ENCODE assay signal across 21 cellular contexts in the genomic region with DNA sequence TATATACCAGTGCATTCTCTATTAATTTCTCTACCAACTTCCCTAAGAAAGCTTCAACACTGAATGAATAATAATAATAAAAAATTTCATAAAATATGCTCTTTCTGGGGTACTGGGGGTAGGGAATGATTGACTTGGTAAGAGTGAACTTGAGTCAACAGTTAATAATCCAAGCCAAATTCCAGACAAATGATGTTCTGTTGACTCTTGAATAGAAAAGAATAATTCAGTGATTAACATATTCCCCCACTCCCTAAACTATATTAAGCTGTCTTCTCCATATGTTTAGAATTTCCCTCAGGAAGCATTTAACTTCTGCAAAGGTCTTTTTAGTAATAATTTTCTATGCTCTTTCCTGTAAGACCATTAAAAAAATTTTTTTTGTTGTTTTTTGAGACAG. TPM values are rescaled to one million over a fixed set of nuclear protein-coding genes. Genes with fewer than 3 reads are reported as not detected.
DNase-seq lines count a peak whose midpoint lies in the region; ATAC-seq and TF ChIP-seq lines count a peak whose summit lies in the region.
"Had no signal": no experiment of that assay in that cellular context is flagged by ENCODE, and none has a peak within 500 bp of the region (broad histone marks: within the 10 kb centered on the region; RNA-seq: fewer than 3 reads in every experiment).

No MANE protein-coding gene starts in this region.

- no peaks in the 10 kb centered on the region for H3K9me3 ChIP-seq in RWPE2 (ENCODE audit: severe bottlenecking)
- no peaks in the 10 kb centered on the region for H3K9me3 ChIP-seq in skeletal muscle satellite cell (replicated peaks; ENCODE audit: low read length)
- no peaks in the 10 kb centered on the region for H3K9me3 ChIP-seq in left lung
- H3K9me3 ChIP-seq: breast epithelium, gastroesophageal sphincter, right atrium auricular region had no signal

- no peaks in the 10 kb centered on the region for H3K27me3 ChIP-seq in RWPE2 (ENCODE audit: insufficient read depth, poor library complexity, severe bottlenecking)
- H3K27me3 ChIP-seq in skeletal muscle satellite cell (ENCODE audit: control insufficient read depth, insufficient read depth, low read length) = no peaks in the 10 kb centered on the region
- no peaks in the 10 kb centered on the region for H3K27me3 ChIP-seq in left lung
- H3K27me3 ChIP-seq: BLaER1, breast epithelium, gastroesophageal sphincter, right atrium auricular region had no signal

- H3K9ac ChIP-seq in skeletal muscle satellite cell (ENCODE audit: low read depth, low read length) = peak overlapping the region; percentile 48
- H3K9ac ChIP-seq: BLaER1 had no signal

- DNase-seq in GM03348 (ENCODE audit: low spot score) (peak; percentile 45), RWPE2 (ENCODE audit: low spot score) (no peak), fibroblast of mammary gland (ENCODE audit: low read depth) (peak; percentile 51), NCI-H187 treated with DMSO at 0.1 percent for 48 hours (lab: John Stamatoyannopoulos, UW) (no peak), Right ventricle myocardium superior (no peak), left lung (no peak)
- DNase-seq: activated CD4-positive, alpha-beta T cell treated with anti-CD3 and anti-CD28 coated beads for 48 hours; Calu3; dermis blood vessel endothelial cell; H7; NCI-H2029; NCI-H446 treated with DMSO at 0.1 percent for 48 hours; NK-92 treated with Interleukin-12 subunit alpha and Interleukin-12 subunit beta, amount 100 ng/mL, for 24 hours; nucleus accumbens; RPMI8226; stimulated activated CD4-positive, alpha-beta T cell treated with anti-CD3 and anti-CD28 coated beads, Interleukin-15, amount 100 ng/mL, for 24 hours had no signal

- peak; percentile 92 for ATAC-seq in RWPE2 (ENCODE audit: low read depth)
- no peak for ATAC-seq in Right ventricle myocardium superior (ENCODE audit: poor library complexity)
- ATAC-seq in left lung = no peak
- ATAC-seq: gastroesophageal sphincter had no signal

- no peak for TF ChIP-seq CTCF in RWPE2 (IDR thresholded peaks at IDR 0.05; ENCODE audit: poor library complexity, severe bottlenecking)
- no peak for TF ChIP-seq CTCF in fibroblast of mammary gland (conservative IDR thresholded peaks at IDR 0.05; ENCODE audit: control insufficient read depth, insufficient read depth, low read depth, low read length)
- TF ChIP-seq CTCF in left lung (IDR thresholded peaks at IDR 0.05) = no peak

- H3K36me3 ChIP-seq in RWPE2 (ENCODE audit: low read depth) (peaks cover 52% of the 10 kb centered on the region), skeletal muscle satellite cell (ENCODE audit: insufficient read depth, low read length) (peaks cover 51% of the 10 kb centered on the region), left lung (peaks cover 0 to 20% of the 10 kb centered on the region in 2 donors)
- H3K36me3 ChIP-seq: breast epithelium had no signal

- H3K27ac ChIP-seq in RWPE2 (ENCODE audit: poor library complexity, severe bottlenecking) (peak overlapping the region; percentile 70), left lung (no peak overlapping the region)
- H3K27ac ChIP-seq: BLaER1, breast epithelium, gastroesophageal sphincter, right atrium auricular region had no signal

- peaks cover 22% of the 10 kb centered on the region for H3K4me1 ChIP-seq in RWPE2 (ENCODE audit: insufficient read depth, poor library complexity, severe bottlenecking)
- peaks cover 16% of the 10 kb centered on the region for H3K4me1 ChIP-seq in skeletal muscle satellite cell (ENCODE audit: control insufficient read depth, insufficient read depth, low read length)
- H3K4me1 ChIP-seq in left lung = peaks cover 0 to 18% of the 10 kb centered on the region in 2 donors
- H3K4me1 ChIP-seq: BLaER1, breast epithelium had no signal

- H3K4me3 ChIP-seq in RWPE2 (ENCODE audit: severe bottlenecking) (no peak overlapping the region), fibroblast of mammary gland (ENCODE audit: control insufficient read depth, low read depth, low read length) (no peak overlapping the region), skeletal muscle satellite cell (ENCODE audit: low read length) (no peak overlapping the region), left lung (no peak overlapping the region)
- H3K4me3 ChIP-seq: BLaER1, breast epithelium, gastroesophageal sphincter, right atrium auricular region had no signal

- H3K4me2 ChIP-seq in skeletal muscle satellite cell (ENCODE audit: low read length) = peak overlapping the region; percentile 21
- H3K4me2 ChIP-seq: BLaER1 had no signal

- intact Hi-C loops in Right ventricle myocardium superior (cut with DNase I) = no loop called here
- intact Hi-C loops in left lung (cut with DNase I) = no loop called here

RNA-seq across cellular contexts. Expression of a gene that starts 12.3 kb away (rescaled TPM):
- 18.1 and 18.5 TPM in 2 replicates for total RNA-seq in skeletal muscle satellite cell (2012; rRNA removed)
- total RNA-seq in Right ventricle myocardium superior (58.4 TPM), left lung (10 to 100 TPM; 59.7 to 77.3 TPM)

Comparison
In these comparisons a context has a peak if more than half of its experiments do, and no peak if none do; other contexts are left out.
1. DNase-seq: peak in GM03348 (single experiment) and fibroblast of mammary gland (single experiment); none in RWPE2 (single experiment), NCI-H187 treated with DMSO at 0.1 percent for 48 hours (single experiment), Right ventricle myocardium superior (single experiment) and left lung (0 of 2).